In the genomic region with DNA sequence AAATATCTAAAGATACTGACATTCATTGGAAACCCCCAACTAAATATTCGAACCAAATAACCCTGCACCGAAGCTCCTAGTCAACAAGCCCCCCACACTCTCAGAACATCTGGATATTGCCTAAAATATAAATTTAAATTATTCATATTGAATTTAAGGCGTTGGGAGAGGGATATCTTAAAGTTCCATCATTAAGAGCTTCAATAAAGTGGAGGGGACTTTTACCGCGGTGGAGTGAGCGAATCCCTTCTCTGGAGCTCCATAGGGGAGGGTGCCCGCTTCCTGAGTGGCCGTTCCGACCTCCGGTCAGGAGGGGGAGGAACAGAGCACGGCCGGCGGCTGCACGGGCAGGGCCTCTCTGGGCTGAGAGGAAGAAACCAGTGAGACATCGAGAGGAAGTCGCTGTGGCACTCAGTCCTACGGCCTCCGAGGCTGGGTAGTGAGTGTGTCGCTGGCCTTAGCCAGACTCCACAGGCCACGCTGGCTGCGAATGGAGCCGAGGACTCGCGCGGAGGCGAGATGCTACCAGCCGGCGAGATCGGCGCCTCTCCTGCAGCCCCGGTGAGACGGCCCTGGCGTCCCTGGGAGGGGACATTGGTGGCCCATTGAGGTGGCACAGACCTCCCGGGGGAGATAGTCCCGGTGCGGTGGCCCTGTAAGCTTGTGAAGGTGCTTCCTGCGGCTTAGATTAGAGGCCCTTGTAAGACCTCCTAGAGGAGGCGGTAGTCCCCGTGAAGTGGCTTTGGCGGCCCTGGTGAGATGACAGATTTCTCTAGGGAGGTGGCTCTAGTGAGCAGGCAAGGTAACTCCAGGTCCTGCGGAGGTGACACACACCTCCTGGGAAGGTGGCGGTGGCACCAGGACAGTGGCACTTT, we compare ENCODE assay signal across 8 cellular contexts. TPM values are rescaled to one million over a fixed set of nuclear protein-coding genes. Genes with fewer than 3 reads are reported as not detected.
DNase-seq lines count a peak whose midpoint lies in the region; ATAC-seq, FAIRE-seq and TF ChIP-seq lines count a peak whose summit lies in the region.

A gene (plus strand): TSS at position 405 of the 875 bp plus-strand sequence. CDS start 115 bp downstream, at position 520.

- peak; percentile 91 for DNase-seq in AG10803 (ENCODE audit: low read depth)
- DNase-seq in NCI-H226, result peak; percentile 69
- DNase-seq in activated CD4-positive, CD25-positive, alpha-beta regulatory T cell (lab: John Stamatoyannopoulos, UW), result peak; percentile 72 to 80 (median 78)
- DNase-seq in central memory CD8-positive, alpha-beta T cell (ENCODE audit: low spot score in 2 of 2), result peak; percentile 82 to 88
- peak; percentile 44 for DNase-seq in keratinocyte (ENCODE audit: low read depth, low spot score)
- DNase-seq in stimulated activated CD4-positive, alpha-beta T cell treated with anti-CD3 and anti-CD28 coated beads, Interleukin-15, amount 100 ng/mL, for 1 hour (ENCODE audit: low read depth in 1 of 2, low spot score in 1 of 2), result peak; percentile 80 to 84

- H3K4me1 Mint-ChIP-seq in central memory CD8-positive, alpha-beta T cell, result peaks cover 44% of the 10 kb centered on the region

- no peaks in the 10 kb centered on the region for H3K9me1 ChIP-seq in keratinocyte (ENCODE audit: control insufficient read depth, extremely low read depth, insufficient read depth, low read length)

- H3K36me3 Mint-ChIP-seq in central memory CD8-positive, alpha-beta T cell (ENCODE audit: insufficient read depth), result peaks cover 29% of the 10 kb centered on the region

- H2AFZ ChIP-seq in keratinocyte (ENCODE audit: control insufficient read depth, low read length), result peak within 1 kb of the TSS; percentile 99

- in situ Hi-C loops in GM18951 (cut with MboI; ENCODE audit: low sequenced_read_pairs, unreplicated experiment), result no loop called here

- peaks cover 28% of the 10 kb centered on the region for H3K79me2 ChIP-seq in keratinocyte (ENCODE audit: control insufficient read depth, insufficient read depth, low read length)

- peak within 1 kb of the TSS; percentile 84 for H3K27ac ChIP-seq in keratinocyte (ENCODE audit: control insufficient read depth, insufficient read depth, low read length)

- peak; percentile 34 for FAIRE-seq in keratinocyte (lab: Jason Lieb, UNC)

- peak; percentile 99 for TF ChIP-seq POLR2A in GM18951 (IDR thresholded peaks at IDR 0.05; ENCODE audit: extremely low read depth, insufficient read depth, insufficient read length)

- H3K9me3 Mint-ChIP-seq in central memory CD8-positive, alpha-beta T cell, result no peaks in the 10 kb centered on the region

- H3K4me3 ChIP-seq in AG10803 (ENCODE audit: low read length), result peak within 1 kb of the TSS; percentile 97
- peak within 1 kb of the TSS; percentile 81 to 100 (median 97) for H3K4me3 ChIP-seq in keratinocyte (ENCODE audit: control insufficient read depth in 2 of 3, extremely low read depth in 1 of 3, insufficient read depth in 2 of 3, low read depth in 1 of 3, low read length in 3 of 3)

- no peaks in the 10 kb centered on the region for H3K9me3 ChIP-seq in keratinocyte (ENCODE audit: control insufficient read depth, low read depth, low read length)

- H3K27me3 Mint-ChIP-seq in central memory CD8-positive, alpha-beta T cell, result no peaks in the 10 kb centered on the region

- peak within 1 kb of the TSS; percentile 86 for H3K4me3 Mint-ChIP-seq in central memory CD8-positive, alpha-beta T cell

- peak within 1 kb of the TSS; percentile 88 for H3K27ac Mint-ChIP-seq in central memory CD8-positive, alpha-beta T cell (ENCODE audit: low read depth)

- ATAC-seq in HG03196 (IDR thresholded peaks at IDR 0.05; ENCODE audit: unreplicated experiment), result peak; percentile 94
- ATAC-seq in central memory CD8-positive, alpha-beta T cell (replicated peaks; ENCODE audit: extremely low read depth, poor library complexity, severe bottlenecking), result peak; percentile 93

- peak within 1 kb of the TSS; percentile 96 for H3K9ac ChIP-seq in keratinocyte (ENCODE audit: control insufficient read depth, extremely low read depth, insufficient read depth, low read length)

- TF ChIP-seq CTCF in AG10803 (conservative IDR thresholded peaks at IDR 0.05; ENCODE audit: low read length) (peak; percentile 79), keratinocyte (optimal IDR thresholded peaks at IDR 0.05 in 1 of 3, IDR thresholded peaks at IDR 0.05 in 1 of 3, conservative IDR thresholded peaks at IDR 0.05 in 1 of 3; ENCODE audit: extremely low read depth in 1 of 3, insufficient read depth in 2 of 3, low read length in 3 of 3) (peak; percentile 81 to 84 (median 82))

- peak within 1 kb of the TSS; percentile 72 for H3K4me2 ChIP-seq in keratinocyte (ENCODE audit: control insufficient read depth, extremely low read depth, insufficient read depth, low read depth, low read length)

- H3K4me1 ChIP-seq in keratinocyte (ENCODE audit: control insufficient read depth, extremely low read depth, insufficient read depth, low read length), result peaks cover 4% of the 10 kb centered on the region

- peaks cover 3 to 4% of the 10 kb centered on the region in 2 experiments for H3K36me3 ChIP-seq in keratinocyte (ENCODE audit: control insufficient read depth in 2 of 2, extremely low read depth in 1 of 2, insufficient read depth in 2 of 2, low read length in 2 of 2)

- dilution Hi-C loops in keratinocyte (cut with MboI; ENCODE audit: extremely low pct_ligation_motif_present, low sequenced_read_pairs), result no loop called here

- H3K27me3 ChIP-seq in keratinocyte (ENCODE audit: control insufficient read depth, extremely low read depth, insufficient read depth, low read length), result no peaks in the 10 kb centered on the region

- H4K20me1 ChIP-seq in keratinocyte (ENCODE audit: control insufficient read depth, extremely low read depth, insufficient read depth, low read length), result no peaks in the 10 kb centered on the region

RNA-seq across cellular contexts. Expression of the gene that starts here (rescaled TPM):
- 14.8 to 23.6 TPM (median 17.4 TPM) in 3 replicates for polyA plus RNA-seq in keratinocyte
- 41.8 TPM for polyA plus RNA-seq in keratinocyte (2011; ENCODE audit: low read depth)
- 9.2 and 15.5 TPM in 2 replicates for polyA plus RNA-seq in keratinocyte (2011; cell fraction: cytosol; rRNA removed)
- 22.1 and 22.4 TPM in 2 replicates for polyA plus RNA-seq in keratinocyte (2011; cell fraction: nucleus; rRNA removed)
- 15.7 and 16.2 TPM in 2 replicates for polyA plus RNA-seq in keratinocyte (2012; ENCODE audit: low replicate concordance)
- polyA minus RNA-seq in keratinocyte, result 5.7 to 30.6 TPM (median 17.6 TPM) in 3 replicates
- polyA minus RNA-seq in keratinocyte (2011; cell fraction: cytosol; rRNA and poly(A)+ RNA removed), result 23.2 TPM
- polyA minus RNA-seq in keratinocyte (2011; cell fraction: nucleus; rRNA and poly(A)+ RNA removed), result 12.0 and 18.2 TPM in 2 replicates

Comparison
In these comparisons a context has a peak if more than half of its experiments do, and no peak if none do; other contexts are left out.
1. Peak in every context shown above with its lines: DNase-seq, ATAC-seq, H3K4me3 ChIP-seq and H3K27ac ChIP-seq.